Comparison of ENCODE assay signal across 19 cellular contexts in the genomic region with DNA sequence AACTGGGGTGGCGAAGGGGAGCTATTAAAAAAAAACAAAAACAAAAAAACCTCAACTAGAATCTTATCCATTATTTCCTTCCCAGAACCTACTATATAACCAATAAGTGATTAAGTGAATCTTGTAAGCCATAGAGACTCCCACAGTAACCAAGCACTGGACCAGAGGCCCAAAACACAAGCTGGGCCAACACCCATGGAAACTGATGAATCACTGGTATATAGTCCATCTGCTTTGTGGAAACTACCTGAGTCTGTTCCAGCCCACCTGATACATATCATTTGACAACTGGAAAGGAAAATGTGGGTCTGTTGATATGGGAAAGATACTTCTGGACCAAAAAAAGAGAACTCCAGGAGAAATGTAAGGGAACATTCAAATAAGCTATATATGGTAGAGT.
"Had no signal": no experiment of that assay in that cellular context is flagged by ENCODE, and none has a peak within 500 bp of the region (broad histone marks: within the 10 kb centered on the region; RNA-seq: fewer than 3 reads in every experiment).

No MANE protein-coding gene starts in this region.

- H3K36me3 ChIP-seq: stomach had no signal

- H3K27ac ChIP-seq: SK-N-MC, skin epidermis, stomach, testis had no signal

- H3K4me1 Mint-ChIP-seq: activated naive CD4-positive, alpha-beta T cell treated with anti-CD3 and anti-CD28 coated beads, Interleukin-2, amount 10 ng/mL, durations not matched to agents 7 days and 5 days had no signal

- H3K9me3 ChIP-seq: stomach, testis had no signal

- H3K27me3 Mint-ChIP-seq: activated naive CD4-positive, alpha-beta T cell treated with anti-CD3 and anti-CD28 coated beads, Interleukin-2, amount 10 ng/mL, durations not matched to agents 7 days and 5 days; progenitor cell of endocrine pancreas had no signal

- ATAC-seq: esophagus mucosa, left ventricle myocardium superior had no signal

- H3K27ac Mint-ChIP-seq: activated naive CD4-positive, alpha-beta T cell treated with anti-CD3 and anti-CD28 coated beads, Interleukin-2, amount 10 ng/mL, durations not matched to agents 7 days and 5 days; activated T-helper 2 cell treated with anti-CD3 and anti-CD28 coated beads, Interferon-gamma antibody, Interleukin-2, Interleukin-4, amounts not matched to agents 10 μg/mL and 5 μg/mL and 100 μg/mL, durations not matched to agents 14 hours and 24 hours and 36 hours; mesothelial cell of epicardium; nephron progenitor cell; progenitor cell of endocrine pancreas had no signal

- FAIRE-seq: kidney had no signal

- H3K27me3 ChIP-seq: stomach, testis had no signal

- H3K9me3 Mint-ChIP-seq: activated T-helper 2 cell treated with anti-CD3 and anti-CD28 coated beads, Interferon-gamma antibody, Interleukin-2, Interleukin-4, amounts not matched to agents 10 μg/mL and 5 μg/mL and 100 μg/mL, durations not matched to agents 14 hours and 24 hours and 36 hours had no signal

- H3K4me3 ChIP-seq: SK-N-MC, skin epidermis, stomach, testis had no signal

- DNase-seq: activated CD4-positive, alpha-beta T cell treated with anti-CD3 and anti-CD28 coated beads, Interleukin-2, amount 50 U/mL, for 48 hours; activated CD4-positive, CD25-positive, alpha-beta regulatory T cell treated with anti-CD3 and anti-CD28 coated beads, Interleukin-2, amount 50 U/mL, for 72 hours; activated naive CD4-positive, alpha-beta T cell treated with anti-CD3 and anti-CD28 coated beads, Interleukin-2, amount 10 ng/mL, durations not matched to agents 7 days and 5 days; hippocampal formation; kidney; left ventricle myocardium superior; nephron progenitor cell; occipital lobe; right cardiac atrium; stimulated activated CD4-positive, alpha-beta T cell treated with anti-CD3 and anti-CD28 coated beads, Interleukin-4, amount 100 ng/mL, for 4 hours; stomach; T-helper 1 cell; testis had no signal

- H3K36me3 Mint-ChIP-seq: activated naive CD4-positive, alpha-beta T cell treated with anti-CD3 and anti-CD28 coated beads, Interleukin-2, amount 10 ng/mL, durations not matched to agents 7 days and 5 days; mesothelial cell of epicardium had no signal

- H3K4me3 Mint-ChIP-seq: activated naive CD4-positive, alpha-beta T cell treated with anti-CD3 and anti-CD28 coated beads, Interleukin-2, amount 10 ng/mL, durations not matched to agents 7 days and 5 days; mesothelial cell of epicardium; nephron progenitor cell had no signal

- H3K4me1 ChIP-seq: stomach, testis had no signal
